In genomic region chr11:62805044-62805892, GRCh38 we compare ENCODE assay signal across 8 cellular contexts. TPM values are rescaled to one million over a fixed set of nuclear protein-coding genes. Genes with fewer than 3 reads are reported as not detected.
DNase-seq lines count a peak whose midpoint lies in the region; ATAC-seq and TF ChIP-seq lines count a peak whose summit lies in the region.

NXF1 (minus strand) TSS chr11:62805440; CDS start chr11:62805356, 84 bp downstream.

- TF ChIP-seq CTCF in AG10803 (conservative IDR thresholded peaks at IDR 0.05; ENCODE audit: low read length) = peak; percentile 29
- no peak for TF ChIP-seq CTCF in activated B cell treated with CpG ODN at 0.5 μM for 24 hours (IDR thresholded peaks at IDR 0.05)
- TF ChIP-seq CTCF in cardiac fibroblast (IDR thresholded peaks at IDR 0.05; ENCODE audit: low read depth, low read length) = no peak

- no peaks in the 10 kb centered on the region for H3K9me3 Mint-ChIP-seq in activated B cell treated with CpG ODN at 0.5 μM for 24 hours

- H3K4me3 ChIP-seq in AG10803 (ENCODE audit: low read length) (peak within 1 kb of the TSS; percentile 74), cardiac fibroblast (replicated peaks in 1 of 2; ENCODE audit: low read depth in 2 of 2, low read length in 2 of 2) (peak within 1 kb of the TSS; percentile 85 to 91)

- peaks cover 36% of the 10 kb centered on the region for H3K4me1 Mint-ChIP-seq in activated B cell treated with CpG ODN at 0.5 μM for 24 hours

- H3K4me3 Mint-ChIP-seq in activated B cell treated with CpG ODN at 0.5 μM for 24 hours = peak within 1 kb of the TSS; percentile 96

- DNase-seq in AG10803 (ENCODE audit: low read depth) (peak; percentile 92), NCI-H345 (lab: John Stamatoyannopoulos, UW) (peak; percentile 95), activated B cell treated with CpG ODN at 0.5 μM for 24 hours (peak; percentile 99), cardiac fibroblast (ENCODE audit: low read depth in 2 of 2) (peak; percentile 96 to 98), islet precursor cell (peak; percentile 97)
- DNase-seq in stimulated activated CD4-positive, alpha-beta T cell treated with anti-CD3 and anti-CD28 coated beads, Interleukin-12 subunit alpha, Interleukin-12 subunit beta, amount 100 ng/mL, for 4 hours = peak; percentile 97

- H3K27me3 Mint-ChIP-seq in activated B cell treated with CpG ODN at 0.5 μM for 24 hours = no peaks in the 10 kb centered on the region

- ATAC-seq in GM19023 (IDR thresholded peaks at IDR 0.05; ENCODE audit: unreplicated experiment) (peak; percentile 72), HG03196 (IDR thresholded peaks at IDR 0.05; ENCODE audit: unreplicated experiment) (peak; percentile 81), activated B cell treated with CpG ODN at 0.5 μM for 24 hours (ENCODE audit: low read depth) (peak; percentile 86)

- CTCF ChIA-PET in activated B cell treated with CpG ODN at 0.5 μM for 24 hours (lab: Charles Lee) = interaction anchor here (0.7 to 1.3 kb wide), 2 partner anchors 19 to 210 kb away, joined by 3 to 11 read pairs; partner anchors contain the start of gene TMEM179B

- POLR2A ChIA-PET in activated B cell treated with CpG ODN at 0.5 μM for 24 hours (lab: Charles Lee) = interaction anchor here (0.6 to 5.5 kb wide), 32 partner anchors 8 to 238 kb away, joined by 3 to 123 read pairs (median 6); partner anchors contain the start of genes B3GAT3, C11orf98, CSKMT and HNRNPUL2

- peaks cover 38% of the 10 kb centered on the region for H3K36me3 Mint-ChIP-seq in activated B cell treated with CpG ODN at 0.5 μM for 24 hours (ENCODE audit: low read depth)

- peak within 1 kb of the TSS; percentile 93 for H3K27ac Mint-ChIP-seq in activated B cell treated with CpG ODN at 0.5 μM for 24 hours

- intact Hi-C loops in activated B cell treated with CpG ODN at 0.5 μM for 24 hours (cut with micrococcal nuclease) = loop anchor here (1.0 to 2.0 kb wide), 9 partner anchors 13 to 75 kb away; partner anchors contain the start of genes POLR2G, SLC3A2, TAF6L and TMEM179B

RNA-seq across cellular contexts. Expression of gene NXF1, which starts in this region (rescaled TPM):
- 89.1 and 91.6 TPM in 2 replicates for total RNA-seq in activated B cell treated with CpG ODN at 0.5 μM for 24 hours

Comparison
In these comparisons a context has a peak if more than half of its experiments do, and no peak if none do; other contexts are left out.
1. Peak in every context shown above with its lines: DNase-seq, ATAC-seq and H3K4me3 ChIP-seq.